ENCODE assay signal across 8 cellular contexts in the genomic region with DNA sequence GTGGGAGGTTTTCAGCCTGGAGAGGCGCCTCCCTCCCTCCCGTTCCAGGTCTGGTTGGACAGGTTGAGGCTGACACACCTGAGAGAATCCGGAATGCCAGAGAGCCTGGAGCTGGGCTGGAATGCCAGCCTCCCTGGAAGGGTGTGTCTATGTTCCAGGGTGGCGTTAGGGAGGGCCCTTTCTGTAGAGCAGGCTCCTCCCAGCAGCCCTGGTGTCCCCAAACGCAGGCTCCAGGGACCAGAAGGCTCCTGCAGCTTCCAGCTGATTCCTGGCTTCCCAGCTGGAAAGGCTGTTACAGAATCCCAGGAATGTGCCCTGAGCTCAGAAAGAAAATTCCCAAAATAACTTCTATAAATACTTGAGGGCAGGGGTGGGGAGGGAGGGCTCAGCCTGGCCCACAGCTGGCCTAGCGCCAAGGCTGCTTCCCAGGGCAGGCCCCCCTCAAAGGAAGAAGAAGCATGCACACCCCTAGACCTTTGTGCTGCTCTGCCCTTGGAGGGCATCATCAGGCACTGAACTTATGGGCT.
A peak's percentile ranks its signal among the peaks of the same experiment; 100 is the strongest.
DNase-seq lines count a peak whose midpoint lies in the region; ATAC-seq, FAIRE-seq and TF ChIP-seq lines count a peak whose summit lies in the region.

No MANE protein-coding gene starts in this region.

- H3K9me3 Mint-ChIP-seq in MCF 10A (ENCODE audit: unreplicated experiment): no peaks in the 10 kb centered on the region
- no peaks in the 10 kb centered on the region for H3K9me3 Mint-ChIP-seq in activated naive CD4-positive, alpha-beta T cell treated with anti-CD3 and anti-CD28 coated beads for 36 hours

- TF ChIP-seq POLR2A in testis (IDR thresholded peaks at IDR 0.05): no peak

- H3K4me3 Mint-ChIP-seq in MCF 10A (ENCODE audit: unreplicated experiment): no peak overlapping the region
- no peak overlapping the region for H3K4me3 Mint-ChIP-seq in activated naive CD4-positive, alpha-beta T cell treated with anti-CD3 and anti-CD28 coated beads for 36 hours

- CTCF ChIA-PET in MCF 10A (lab: Yijun Ruan, JAX): interaction anchor here (0.7 to 0.9 kb wide), 2 partner anchors 253 to 254 kb away, joined by 3 to 4 read pairs; no protein-coding TSS in a partner anchor
- CTCF ChIA-PET in activated naive CD4-positive, alpha-beta T cell treated with anti-CD3 and anti-CD28 coated beads for 36 hours (lab: Charles Lee): no interaction called here

- H3K27ac ChIP-seq in kidney (ENCODE audit: low read depth in 2 of 2, low read length in 2 of 2): peak overlapping the region; percentile 84 to 95
- peak overlapping the region; percentile 67 to 86 for H3K27ac ChIP-seq in testis

- no peak overlapping the region for H3K27ac Mint-ChIP-seq in MCF 10A (ENCODE audit: low read depth, unreplicated experiment)
- no peak overlapping the region for H3K27ac Mint-ChIP-seq in activated naive CD4-positive, alpha-beta T cell treated with anti-CD3 and anti-CD28 coated beads for 36 hours

- H3K4me1 Mint-ChIP-seq in MCF 10A (ENCODE audit: insufficient read depth, unreplicated experiment): peaks cover 6% of the 10 kb centered on the region
- peaks cover 32% of the 10 kb centered on the region for H3K4me1 Mint-ChIP-seq in activated naive CD4-positive, alpha-beta T cell treated with anti-CD3 and anti-CD28 coated beads for 36 hours (ENCODE audit: low read depth)

- H3K27me3 ChIP-seq in testis: no peaks in the 10 kb centered on the region

- FAIRE-seq in kidney (lab: Jason Lieb, UNC): no peak

- TF ChIP-seq CTCF in MCF 10A (IDR thresholded peaks at IDR 0.05; ENCODE audit: unreplicated experiment) (no peak), kidney (IDR thresholded peaks at IDR 0.05; ENCODE audit: borderline replicate concordance, extremely low read depth, insufficient read depth) (no peak), testis (IDR thresholded peaks at IDR 0.05) (no peak)

- DNase-seq in HPDE6-E6E7 (ENCODE audit: extremely low spot score) (peak; percentile 97), MCF 10A (ENCODE audit: unreplicated experiment) (peak; percentile 62), kidney (peak; percentile 95), testis (no peak), GF-D8 (lab: John Stamatoyannopoulos, UW) (no peak)
- DNase-seq in activated naive CD4-positive, alpha-beta T cell treated with anti-CD3 and anti-CD28 coated beads for 36 hours: no peak
- DNase-seq in stimulated activated CD4-positive, alpha-beta T cell treated with anti-CD3 and anti-CD28 coated beads, Interleukin-12 subunit alpha, Interleukin-12 subunit beta, amount 100 ng/mL, for 4 hours: no peak

- no TSS peak for BruUV-seq in MCF 10A (replicated peaks; lab: Mats Ljungman, UMichigan)

- H3K9ac ChIP-seq in kidney (ENCODE audit: low read length in 2 of 2): no peak overlapping the region

- peaks cover 41 to 59% of the 10 kb centered on the region in 2 donors for H3K4me1 ChIP-seq in kidney (ENCODE audit: control insufficient read depth in 1 of 2, insufficient read depth in 1 of 2, low read depth in 1 of 2, low read length in 2 of 2)
- H3K4me1 ChIP-seq in testis: peaks cover 70% of the 10 kb centered on the region

- no peak overlapping the region for H3K4me3 ChIP-seq in kidney (ENCODE audit: low read length in 2 of 2)
- no peak overlapping the region for H3K4me3 ChIP-seq in testis

- peaks cover 20% of the 10 kb centered on the region for H3K36me3 Mint-ChIP-seq in MCF 10A (ENCODE audit: insufficient read depth, unreplicated experiment)
- H3K36me3 Mint-ChIP-seq in activated naive CD4-positive, alpha-beta T cell treated with anti-CD3 and anti-CD28 coated beads for 36 hours (ENCODE audit: low read depth): peaks cover 8% of the 10 kb centered on the region

- no peaks in the 10 kb centered on the region for H3K27me3 Mint-ChIP-seq in MCF 10A (ENCODE audit: insufficient read depth, unreplicated experiment)
- H3K27me3 Mint-ChIP-seq in activated naive CD4-positive, alpha-beta T cell treated with anti-CD3 and anti-CD28 coated beads for 36 hours (ENCODE audit: low read depth): no peaks in the 10 kb centered on the region

- WGBS in testis, 2 donors: 38 to 39% methylated on average over 3 to 6 of the region's 6 CpGs

- POLR2A ChIA-PET in MCF 10A (lab: Yijun Ruan, JAX): interaction anchor here (0.7 kb wide), 1 partner anchor 26 kb away, joined by 4 read pairs; no protein-coding TSS in a partner anchor

- H3K36me3 ChIP-seq in kidney (ENCODE audit: control insufficient read depth in 1 of 2, insufficient read depth in 2 of 2, low read length in 2 of 2): no peaks in the 10 kb centered on the region
- no peaks in the 10 kb centered on the region for H3K36me3 ChIP-seq in testis (ENCODE audit: low read depth, missing control alignments)

- H3K9me3 ChIP-seq in kidney (ENCODE audit: control insufficient read depth in 1 of 2, low read length in 2 of 2) (no peaks in the 10 kb centered on the region), testis (no peaks in the 10 kb centered on the region)

- ATAC-seq in GM21723 (IDR thresholded peaks at IDR 0.05; ENCODE audit: unreplicated experiment): no peak

- intact Hi-C loops in MCF 10A (cut with micrococcal nuclease): no loop called here
- intact Hi-C loops in kidney (cut with DNase I): no loop called here
- intact Hi-C loops in testis (cut with DNase I; ENCODE audit: low total_unique reads): no loop called here
- intact Hi-C loops in activated naive CD4-positive, alpha-beta T cell treated with anti-CD3 and anti-CD28 coated beads for 36 hours (cut with micrococcal nuclease): no loop called here

Comparison
In these comparisons a context has a peak if more than half of its experiments do, and no peak if none do; other contexts are left out.
1. DNase-seq: peak in HPDE6-E6E7 (single experiment), MCF 10A (single experiment) and kidney (single experiment); none in testis (single experiment), GF-D8 (single experiment), activated naive CD4-positive, alpha-beta T cell treated with anti-CD3 and anti-CD28 coated beads for 36 hours (single experiment) and stimulated activated CD4-positive, alpha-beta T cell treated with anti-CD3 and anti-CD28 coated beads, Interleukin-12 subunit alpha, Interleukin-12 subunit beta, amount 100 ng/mL, for 4 hours (single experiment).